In the genomic region with DNA sequence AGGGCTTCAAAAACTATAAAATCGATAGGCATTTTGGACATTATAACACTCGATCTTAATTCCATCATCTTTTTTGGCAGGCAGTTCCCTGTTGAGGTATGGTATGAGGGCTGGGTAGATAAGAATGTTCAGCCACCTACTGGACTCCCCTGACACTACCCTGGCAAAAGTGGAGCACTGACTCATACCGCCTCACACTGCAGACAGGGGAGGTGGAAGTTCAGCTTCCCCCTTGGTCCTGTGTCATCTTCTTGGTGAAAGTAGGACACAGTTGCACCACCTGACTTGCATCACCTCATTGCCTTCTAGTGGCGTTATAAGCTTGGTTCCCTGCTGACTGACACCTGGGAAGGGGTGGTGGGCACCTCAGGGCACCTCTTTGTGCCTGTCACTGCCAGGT, we compare ENCODE assay signal across 1 cellular context.
TF ChIP-seq lines count a peak whose summit lies in the region.

No MANE protein-coding gene starts in this region.

TF ChIP-seq in WTC11, 78 proteins besides CTCF, POLR2A, EP300 and RAD21 (continued from another document):
- TF ChIP-seq, protein P1, sequence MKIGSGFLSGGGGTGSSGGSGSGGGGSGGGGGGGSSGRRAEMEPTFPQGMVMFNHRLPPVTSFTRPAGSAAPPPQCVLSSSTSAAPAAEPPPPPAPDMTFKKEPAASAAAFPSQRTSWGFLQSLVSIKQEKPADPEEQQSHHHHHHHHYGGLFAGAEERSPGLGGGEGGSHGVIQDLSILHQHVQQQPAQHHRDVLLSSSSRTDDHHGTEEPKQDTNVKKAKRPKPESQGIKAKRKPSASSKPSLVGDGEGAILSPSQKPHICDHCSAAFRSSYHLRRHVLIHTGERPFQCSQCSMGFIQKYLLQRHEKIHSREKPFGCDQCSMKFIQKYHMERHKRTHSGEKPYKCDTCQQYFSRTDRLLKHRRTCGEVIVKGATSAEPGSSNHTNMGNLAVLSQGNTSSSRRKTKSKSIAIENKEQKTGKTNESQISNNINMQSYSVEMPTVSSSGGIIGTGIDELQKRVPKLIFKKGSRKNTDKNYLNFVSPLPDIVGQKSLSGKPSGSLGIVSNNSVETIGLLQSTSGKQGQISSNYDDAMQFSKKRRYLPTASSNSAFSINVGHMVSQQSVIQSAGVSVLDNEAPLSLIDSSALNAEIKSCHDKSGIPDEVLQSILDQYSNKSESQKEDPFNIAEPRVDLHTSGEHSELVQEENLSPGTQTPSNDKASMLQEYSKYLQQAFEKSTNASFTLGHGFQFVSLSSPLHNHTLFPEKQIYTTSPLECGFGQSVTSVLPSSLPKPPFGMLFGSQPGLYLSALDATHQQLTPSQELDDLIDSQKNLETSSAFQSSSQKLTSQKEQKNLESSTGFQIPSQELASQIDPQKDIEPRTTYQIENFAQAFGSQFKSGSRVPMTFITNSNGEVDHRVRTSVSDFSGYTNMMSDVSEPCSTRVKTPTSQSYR (CRISPR knock-in tag; IDR thresholded peaks at IDR 0.05) = no peak
- TF ChIP-seq TCF7 (CRISPR knock-in tag; IDR thresholded peaks at IDR 0.05; ENCODE audit: low read depth) = no peak
- TF ChIP-seq, protein P2, sequence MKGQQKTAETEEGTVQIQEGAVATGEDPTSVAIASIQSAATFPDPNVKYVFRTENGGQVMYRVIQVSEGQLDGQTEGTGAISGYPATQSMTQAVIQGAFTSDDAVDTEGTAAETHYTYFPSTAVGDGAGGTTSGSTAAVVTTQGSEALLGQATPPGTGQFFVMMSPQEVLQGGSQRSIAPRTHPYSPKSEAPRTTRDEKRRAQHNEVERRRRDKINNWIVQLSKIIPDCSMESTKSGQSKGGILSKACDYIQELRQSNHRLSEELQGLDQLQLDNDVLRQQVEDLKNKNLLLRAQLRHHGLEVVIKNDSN (CRISPR knock-in tag; IDR thresholded peaks at IDR 0.05) = no peak
- TF ChIP-seq, protein P3, sequence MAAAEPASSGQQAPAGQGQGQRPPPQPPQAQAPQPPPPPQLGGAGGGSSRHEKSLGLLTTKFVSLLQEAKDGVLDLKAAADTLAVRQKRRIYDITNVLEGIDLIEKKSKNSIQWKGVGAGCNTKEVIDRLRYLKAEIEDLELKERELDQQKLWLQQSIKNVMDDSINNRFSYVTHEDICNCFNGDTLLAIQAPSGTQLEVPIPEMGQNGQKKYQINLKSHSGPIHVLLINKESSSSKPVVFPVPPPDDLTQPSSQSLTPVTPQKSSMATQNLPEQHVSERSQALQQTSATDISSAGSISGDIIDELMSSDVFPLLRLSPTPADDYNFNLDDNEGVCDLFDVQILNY (CRISPR knock-in tag; IDR thresholded peaks at IDR 0.05) = no peak
- no peak for TF ChIP-seq HMGA2 (CRISPR knock-in tag; IDR thresholded peaks at IDR 0.05)
- no peak for TF ChIP-seq ZNF263 (CRISPR knock-in tag; IDR thresholded peaks at IDR 0.05; ENCODE audit: low read depth)
- TF ChIP-seq, protein P4, sequence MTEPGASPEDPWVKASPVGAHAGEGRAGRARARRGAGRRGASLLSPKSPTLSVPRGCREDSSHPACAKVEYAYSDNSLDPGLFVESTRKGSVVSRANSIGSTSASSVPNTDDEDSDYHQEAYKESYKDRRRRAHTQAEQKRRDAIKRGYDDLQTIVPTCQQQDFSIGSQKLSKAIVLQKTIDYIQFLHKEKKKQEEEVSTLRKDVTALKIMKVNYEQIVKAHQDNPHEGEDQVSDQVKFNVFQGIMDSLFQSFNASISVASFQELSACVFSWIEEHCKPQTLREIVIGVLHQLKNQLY (CRISPR knock-in tag; IDR thresholded peaks at IDR 0.05) = no peak
- TF ChIP-seq ETV6 (CRISPR knock-in tag; IDR thresholded peaks at IDR 0.05) = no peak
TF ChIP-seq in WTC11: peak in this region for 0.
